In genomic region chr1:55255901-55256300, GRCh38 we compare ENCODE assay signal across 26 cellular contexts. TPM values are rescaled to one million over a fixed set of nuclear protein-coding genes. Genes with fewer than 3 reads are reported as not detected.
DNase-seq lines count a peak whose midpoint lies in the region; ATAC-seq, FAIRE-seq and TF ChIP-seq lines count a peak whose summit lies in the region.
"Had no signal": no experiment of that assay in that cellular context is flagged by ENCODE, and none has a peak within 500 bp of the region (broad histone marks: within the 10 kb centered on the region; RNA-seq: fewer than 3 reads in every experiment).

No MANE protein-coding gene starts in this region.

- ATAC-seq in GM18517 (IDR thresholded peaks at IDR 0.05; ENCODE audit: unreplicated experiment) (peak; percentile 11), GM12878 (no peak), HG03108 (IDR thresholded peaks at IDR 0.05; ENCODE audit: unreplicated experiment) (no peak)
- ATAC-seq: activated naive CD8-positive, alpha-beta T cell treated with anti-CD3 and anti-CD28 coated beads, Interleukin-2, amount 50 U/mL, for 24 hours; gastroesophageal sphincter had no signal

- H3K9me3 Mint-ChIP-seq in IgD-negative memory B cell: no peaks in the 10 kb centered on the region
- H3K9me3 Mint-ChIP-seq: activated naive CD8-positive, alpha-beta T cell treated with anti-CD3 and anti-CD28 coated beads, Interleukin-2, amount 50 U/mL, for 24 hours; neural progenitor cell had no signal

- H3K27ac Mint-ChIP-seq in IgD-negative memory B cell: peak overlapping the region; percentile 75 to 98 (median 85)
- H3K27ac Mint-ChIP-seq: activated naive CD8-positive, alpha-beta T cell treated with anti-CD3 and anti-CD28 coated beads, Interleukin-2, amount 50 U/mL, for 24 hours; neural progenitor cell had no signal

- no peaks in the 10 kb centered on the region for H3K9me3 ChIP-seq in BLaER1 treated with 17β-estradiol and CSF1 and Interleukin-3, amounts not matched to agents 10 nM and 100 nM (replicated peaks in 1 of 11)
- H3K9me3 ChIP-seq in GM12878 (replicated peaks; ENCODE audit: control insufficient read depth, insufficient read depth, low read length): no peaks in the 10 kb centered on the region
- H3K9me3 ChIP-seq: gastroesophageal sphincter, right atrium auricular region, spleen, upper lobe of left lung had no signal

- DNase-seq in GM12878 (ENCODE audit: low read depth, low spot score) (no peak), NCI-H2196 treated with DMSO at 0.1 percent for 48 hours (lab: John Stamatoyannopoulos, UW; ENCODE audit: unreplicated experiment) (no peak), ecto neural progenitor cell (ENCODE audit: low spot score) (no peak)
- DNase-seq: activated CD4-positive, alpha-beta T cell treated with anti-CD3 and anti-CD28 coated beads for 4 hours; activated CD8-positive, alpha-beta memory T cell treated with anti-CD3 and anti-CD28 coated beads for 24 hours; activated effector memory CD4-positive, alpha-beta T cell treated with Interleukin-2 at 50 U/mL for 16 hours; activated naive CD8-positive, alpha-beta T cell treated with anti-CD3 and anti-CD28 coated beads, Interleukin-2, amount 50 U/mL, for 24 hours; COR-L47; DMS79; H7; hippocampal formation; NCI-H1436; NCI-H524 treated with DMSO at 0.1 percent for 48 hours; Right ventricle myocardium superior; spleen; upper lobe of left lung had no signal

- peaks cover 1% of the 10 kb centered on the region for H3K27me3 Mint-ChIP-seq in IgD-negative memory B cell

- H3K9ac ChIP-seq in BLaER1 treated with 17β-estradiol and CSF1 and Interleukin-3, amounts not matched to agents 10 nM and 100 nM: no peak overlapping the region
- no peak overlapping the region for H3K9ac ChIP-seq in GM12878 (ENCODE audit: control insufficient read depth, insufficient read depth, low read length)
- H3K9ac ChIP-seq: KMS-11, neural progenitor cell, parathyroid adenoma had no signal

- FAIRE-seq in GM12878 (lab: Jason Lieb, UNC): no peak
- FAIRE-seq: endothelial cell of umbilical vein had no signal

- no peaks in the 10 kb centered on the region for H3K36me3 ChIP-seq in BLaER1 treated with 17β-estradiol and CSF1 and Interleukin-3, amounts not matched to agents 10 nM and 100 nM
- H3K36me3 ChIP-seq in GM12878 (ENCODE audit: control insufficient read depth in 2 of 2, insufficient read depth in 2 of 2, low read length in 1 of 2): no peaks in the 10 kb centered on the region
- H3K36me3 ChIP-seq: gastroesophageal sphincter, neural progenitor cell, right atrium auricular region, spleen, upper lobe of left lung had no signal

- POLR2A ChIA-PET in GM12878 (lab: Charles Lee): interaction anchor here (0.9 kb wide), 1 partner anchor 41 kb away, joined by 3 read pairs; the partner anchor contains the start of gene USP24

- CTCF ChIA-PET in GM12878 (lab: Yijun Ruan, JAX): interaction anchor here (0.6 to 3.5 kb wide), 6 partner anchors 22 to 120 kb away, joined by 3 to 17 read pairs (median 6); no protein-coding TSS in a partner anchor

- no peak for TF ChIP-seq CTCF in GM12878 (IDR thresholded peaks at IDR 0.05 in 2 of 3, conservative IDR thresholded peaks at IDR 0.05 in 1 of 3; ENCODE audit: control insufficient read depth in 2 of 3, extremely low read depth in 1 of 3, insufficient read depth in 1 of 3, low read depth in 3 of 3, low read length in 3 of 3)

- TF ChIP-seq RAD21 in GM12878 (IDR thresholded peaks at IDR 0.05; ENCODE audit: insufficient read depth, low read depth, low read length): no peak

- peaks cover 60 to 69% (median 60%) of the 10 kb centered on the region in 3 donors for H3K4me1 Mint-ChIP-seq in IgD-negative memory B cell

- no peaks in the 10 kb centered on the region for H3K27me3 ChIP-seq in BLaER1 treated with 17β-estradiol and CSF1 and Interleukin-3, amounts not matched to agents 10 nM and 100 nM
- H3K27me3 ChIP-seq in GM12878 (replicated peaks in 1 of 2; ENCODE audit: control insufficient read depth in 2 of 2, insufficient read depth in 2 of 2, low read length in 1 of 2): no peaks in the 10 kb centered on the region
- H3K27me3 ChIP-seq: gastroesophageal sphincter, neural progenitor cell, right atrium auricular region, spleen, upper lobe of left lung had no signal

- peak overlapping the region in 6 of 11 experiments; percentile 38 to 94 (median 76); a peak in 9 of 22 replicates for H3K4me2 ChIP-seq in BLaER1 treated with 17β-estradiol and CSF1 and Interleukin-3, amounts not matched to agents 10 nM and 100 nM
- H3K4me2 ChIP-seq in GM12878 (ENCODE audit: control insufficient read depth, insufficient read depth): peak overlapping the region; percentile 41; the same call in 1 of the 2 replicates
- H3K4me2 ChIP-seq: KMS-11, neural progenitor cell had no signal

- no peak overlapping the region for H3K4me3 ChIP-seq in BLaER1 treated with 17β-estradiol and CSF1 and Interleukin-3, amounts not matched to agents 10 nM and 100 nM
- no peak overlapping the region for H3K4me3 ChIP-seq in GM12878
- H3K4me3 ChIP-seq: gastroesophageal sphincter, neural progenitor cell, right atrium auricular region, spleen, upper lobe of left lung had no signal

- H4K20me1 ChIP-seq in BLaER1 treated with 17β-estradiol and CSF1 and Interleukin-3, amounts not matched to agents 10 nM and 100 nM: no peaks in the 10 kb centered on the region
- H4K20me1 ChIP-seq in GM12878 (ENCODE audit: control insufficient read depth, insufficient read depth): no peaks in the 10 kb centered on the region

- BruUV-seq in GM12878 (replicated peaks; lab: Mats Ljungman, UMichigan): no TSS peak

- H3K79me2 ChIP-seq in GM12878 (ENCODE audit: control insufficient read depth, insufficient read depth, low read length): no peaks in the 10 kb centered on the region
- H3K79me2 ChIP-seq: parathyroid adenoma had no signal

- SMC1A ChIA-PET in GM12878 (lab: Charles Lee; ENCODE audit: uncharacterized antibody, unreplicated experiment): interaction anchor here (0.7 to 3.8 kb wide), 10 partner anchors 10 to 82 kb away, joined by 3 to 13 read pairs (median 4); no protein-coding TSS in a partner anchor

- TF ChIP-seq EP300 in GM12878 (IDR thresholded peaks at IDR 0.05; ENCODE audit: borderline replicate concordance in 1 of 2, control insufficient read depth in 1 of 2, low read depth in 2 of 2, low read length in 2 of 2): no peak

- RAD21 ChIA-PET in GM12878 (lab: Charles Lee; ENCODE audit: unreplicated experiment): interaction anchor here (0.7 to 3.1 kb wide), 7 partner anchors 21 to 81 kb away, joined by 3 to 12 read pairs (median 4); partner anchors contain the start of gene USP24

- WGBS in GM12878 (ENCODE audit: insufficient coverage, insufficient replicate concordance, low lambda C conversion rate, missing lambda C conversion rate): 34% methylated on average over 3 of the region's 3 CpGs

- peaks cover 2% of the 10 kb centered on the region for H3K36me3 Mint-ChIP-seq in IgD-negative memory B cell
- H3K36me3 Mint-ChIP-seq: neural progenitor cell had no signal

- intact Hi-C loops in GM12878 (cut with micrococcal nuclease; ENCODE audit: unreplicated experiment): loop anchor here (5.0 kb wide), 1 partner anchor 44 kb away; no protein-coding TSS in a partner anchor

- H3K4me1 ChIP-seq in BLaER1 treated with 17β-estradiol and CSF1 and Interleukin-3, amounts not matched to agents 10 nM and 100 nM: peaks cover 12 to 55% (median 51%) of the 10 kb centered on the region in 10 experiments
- peaks cover 56% of the 10 kb centered on the region for H3K4me1 ChIP-seq in GM12878 (ENCODE audit: control insufficient read depth, insufficient read depth, low read length)
- H3K4me1 ChIP-seq: parathyroid adenoma, right atrium auricular region, upper lobe of left lung had no signal

- H3K27ac ChIP-seq in BLaER1 treated with 17β-estradiol and CSF1 and Interleukin-3, amounts not matched to agents 10 nM and 100 nM: no peak overlapping the region
- 0 out of 2 replicates have a peak overlapping the region, but pooled peaks have one; percentile 45 for H3K27ac ChIP-seq in GM12878 (ENCODE audit: control insufficient read depth, insufficient read depth)
- H3K27ac ChIP-seq: gastroesophageal sphincter, KMS-11, neural progenitor cell, parathyroid adenoma, right atrium auricular region, upper lobe of left lung had no signal

- in situ Hi-C loops in GM12878 (cut with MboI): no loop called here

- peak overlapping the region; percentile 44 to 93 (median 70) for H3K4me3 Mint-ChIP-seq in IgD-negative memory B cell
- H3K4me3 Mint-ChIP-seq: activated naive CD8-positive, alpha-beta T cell treated with anti-CD3 and anti-CD28 coated beads, Interleukin-2, amount 50 U/mL, for 24 hours; neural progenitor cell had no signal

- peak overlapping the region; percentile 70 for H2AFZ ChIP-seq in GM12878 (ENCODE audit: control insufficient read depth, low read depth, low read length)
- H2AFZ ChIP-seq: neural progenitor cell, parathyroid adenoma had no signal

- no peak for TF ChIP-seq POLR2A in GM12878 (IDR thresholded peaks at IDR 0.05; ENCODE audit: low read depth, low read length)

TF ChIP-seq in GM12878, 131 proteins besides CTCF, POLR2A, EP300 and RAD21 (continues in another document):
- no peak for TF ChIP-seq IRF5 (IDR thresholded peaks at IDR 0.05; ENCODE audit: borderline replicate concordance)

RNA-seq across cellular contexts. Expression of gene USP24, which starts 40.7 kb away (rescaled TPM):
- 10.2 TPM for polyA plus RNA-seq in IgD-negative memory B cell
- total RNA-seq in GM12878 (2013; cell fraction: nucleolus; rRNA removed): 162 TPM in 2 replicates
- 28.7 and 34.1 TPM in 2 replicates for total RNA-seq in GM12878 (2014; rRNA removed)
- 36.5 and 42.7 TPM in 2 replicates for total RNA-seq in GM12878 (2014; rRNA removed; fragmentation: Illumina TruSeq; extraction: Trizol)
- 26.8 and 32.1 TPM in 2 replicates for total RNA-seq in GM12878 (2021)
- 15.9 TPM for polyA plus RNA-seq in GM12878 (2011; ENCODE audit: low read depth)
- polyA plus RNA-seq in GM12878 (2011; rRNA removed): 22.7 and 24.2 TPM in 2 replicates
- polyA plus RNA-seq in GM12878 (2011; cell fraction: cytosol; rRNA removed): 14.3 and 19.6 TPM in 2 replicates
- 32.8 and 35.9 TPM in 2 replicates for polyA plus RNA-seq in GM12878 (2011; cell fraction: nucleus; rRNA removed)
- polyA plus RNA-seq in GM12878 (2012): 17.2 and 18.5 TPM in 2 replicates
- 31.0 and 37.2 TPM in 2 replicates for polyA plus RNA-seq in GM12878 (2014; fragmentation: Illumina TruSeq; extraction: Trizol)
- polyA plus RNA-seq in GM12878 (2014; fragmentation: Nextera tagmentation; extraction: Ambion mirVana): 1 to 10 TPM; 4.6 to 6.4 TPM
- polyA plus RNA-seq in GM12878 (2014; rRNA removed): 22.9 and 27.8 TPM in 2 replicates
- polyA plus RNA-seq in GM12878 (2016; fragmentation: Nextera tagmentation; extraction: Ambion mirVana): 1 to 10 TPM; 8.4 to 9.6 TPM
- polyA minus RNA-seq in GM12878 (2011; rRNA and poly(A)+ RNA removed): 64.6 and 80.2 TPM in 2 replicates
- 22.3 and 27.1 TPM in 2 replicates for polyA minus RNA-seq in GM12878 (2011; cell fraction: cytosol; rRNA and poly(A)+ RNA removed)
- polyA minus RNA-seq in GM12878 (2011; cell fraction: nucleus; rRNA and poly(A)+ RNA removed): 49.0 and 65.9 TPM in 2 replicates
